In genomic region chr22:21014202-21015050, GRCh38 we compare ENCODE assay signal across 8 cellular contexts. TPM values are rescaled to one million over a fixed set of nuclear protein-coding genes. Genes with fewer than 3 reads are reported as not detected.
A peak's percentile ranks its signal among the peaks of the same experiment; 100 is the strongest.
DNase-seq lines count a peak whose midpoint lies in the region; ATAC-seq and TF ChIP-seq lines count a peak whose summit lies in the region.

No MANE protein-coding gene starts in this region.

- H3K9me3 ChIP-seq in ectodermal cell (ENCODE audit: control insufficient read depth, low read length) (no peaks in the 10 kb centered on the region), lung (ENCODE audit: control insufficient read depth in 2 of 2, insufficient read depth in 1 of 2, low read length in 1 of 2) (no peaks in the 10 kb centered on the region)

- peak overlapping the region; percentile 93 for H3K27ac ChIP-seq in ectodermal cell (ENCODE audit: insufficient read depth, low read depth, low read length, poor library complexity, severe bottlenecking)
- H3K27ac ChIP-seq in lung (ENCODE audit: low read depth in 1 of 2, low read length in 1 of 2) = peak overlapping the region in 1 of 2 donors; percentile 81

- H3K4me3 Mint-ChIP-seq in activated CD8-positive, alpha-beta T cell treated with anti-CD3 and anti-CD28 coated beads, Interleukin-2, amount 10 ng/mL, durations not matched to agents 7 days and 5 days = peak overlapping the region; percentile 69

- CTCF ChIA-PET in activated CD8-positive, alpha-beta T cell treated with anti-CD3 and anti-CD28 coated beads, Interleukin-2, amount 10 ng/mL, durations not matched to agents 7 days and 5 days (lab: Charles Lee) = no interaction called here

- H3K36me3 ChIP-seq in ectodermal cell (ENCODE audit: control insufficient read depth, insufficient read depth, low read length) = no peaks in the 10 kb centered on the region
- H3K36me3 ChIP-seq in lung (ENCODE audit: control insufficient read depth in 2 of 2, insufficient read depth in 2 of 2, low read length in 2 of 2) = no peaks in the 10 kb centered on the region

- H3K27me3 ChIP-seq in ectodermal cell (ENCODE audit: control insufficient read depth, insufficient read depth, low read length, poor library complexity, severe bottlenecking) = no peaks in the 10 kb centered on the region
- no peaks in the 10 kb centered on the region for H3K27me3 ChIP-seq in lung (ENCODE audit: control insufficient read depth, insufficient read depth)

- H3K4me3 ChIP-seq in AG09309 (ENCODE audit: control insufficient read depth, low read depth, low read length) = peak overlapping the region; percentile 56
- H3K4me3 ChIP-seq in ectodermal cell (ENCODE audit: insufficient read depth, low read depth, low read length) = peak overlapping the region; percentile 69
- peak overlapping the region; percentile 37 for H3K4me3 ChIP-seq in lung

- ATAC-seq in HG03520 (IDR thresholded peaks at IDR 0.05; ENCODE audit: unreplicated experiment) = peak; percentile 80
- peak; percentile 94 for ATAC-seq in activated CD8-positive, alpha-beta T cell treated with anti-CD3 and anti-CD28 coated beads, Interleukin-2, amount 10 ng/mL, durations not matched to agents 7 days and 5 days
- ATAC-seq in lung (ENCODE audit: insufficient read depth, low FRiP score) = peak; percentile 76

- peak overlapping the region; percentile 51 for H3K27ac Mint-ChIP-seq in activated CD8-positive, alpha-beta T cell treated with anti-CD3 and anti-CD28 coated beads, Interleukin-2, amount 10 ng/mL, durations not matched to agents 7 days and 5 days

- peak; percentile 46 for DNase-seq in AG09309 (ENCODE audit: low read depth)
- peak; percentile 94 for DNase-seq in GM19238 (ENCODE audit: insufficient read length, low spot score)
- peak; percentile 97 for DNase-seq in NCI-H748 (lab: John Stamatoyannopoulos, UW; ENCODE audit: unreplicated experiment)
- DNase-seq in activated CD8-positive, alpha-beta T cell treated with anti-CD3 and anti-CD28 coated beads, Interleukin-2, amount 10 ng/mL, durations not matched to agents 7 days and 5 days = peak; percentile 92
- DNase-seq in lung (ENCODE audit: low spot score) = peak; percentile 84
- peak; percentile 42 to 66 (median 64) for DNase-seq in stimulated activated CD4-positive, alpha-beta T cell treated with anti-CD3 and anti-CD28 coated beads, TNF-alpha, amount 100 ng/mL, for 1 hour (ENCODE audit: low read depth in 3 of 3, low spot score in 1 of 3)

- H3K9me3 Mint-ChIP-seq in activated CD8-positive, alpha-beta T cell treated with anti-CD3 and anti-CD28 coated beads, Interleukin-2, amount 10 ng/mL, durations not matched to agents 7 days and 5 days (ENCODE audit: insufficient read depth) = no peaks in the 10 kb centered on the region

- POLR2A ChIA-PET in activated CD8-positive, alpha-beta T cell treated with anti-CD3 and anti-CD28 coated beads, Interleukin-2, amount 10 ng/mL, durations not matched to agents 7 days and 5 days (lab: Charles Lee) = interaction anchor here (0.8 kb wide), 1 partner anchor 12 kb away, joined by 3 read pairs; the partner anchor contains the start of gene THAP7

- WGBS in ectodermal cell, 2 experiments = 4% methylated on average over 44 of the region's 44 CpGs
- 1 to 2% methylated on average over 44 of the region's 44 CpGs for WGBS in lung, 2 donors

- no peaks in the 10 kb centered on the region for H3K36me3 Mint-ChIP-seq in activated CD8-positive, alpha-beta T cell treated with anti-CD3 and anti-CD28 coated beads, Interleukin-2, amount 10 ng/mL, durations not matched to agents 7 days and 5 days (ENCODE audit: low read depth)

- H3K4me1 ChIP-seq in ectodermal cell (ENCODE audit: control insufficient read depth, insufficient read depth, low read length) (peaks cover 29% of the 10 kb centered on the region), lung (ENCODE audit: control insufficient read depth in 2 of 2, insufficient read depth in 2 of 2, low read length in 2 of 2) (peaks cover 2 to 10% of the 10 kb centered on the region in 2 donors)

- peaks cover 19% of the 10 kb centered on the region for H3K4me1 Mint-ChIP-seq in activated CD8-positive, alpha-beta T cell treated with anti-CD3 and anti-CD28 coated beads, Interleukin-2, amount 10 ng/mL, durations not matched to agents 7 days and 5 days (ENCODE audit: low read depth)

- TF ChIP-seq CTCF in AG09309 (IDR thresholded peaks at IDR 0.05; ENCODE audit: control insufficient read depth, insufficient read depth, low read depth, low read length, missing control alignments) (no peak), lung (IDR thresholded peaks at IDR 0.05; ENCODE audit: control extremely low read depth, extremely low read depth) (no peak)

- peaks cover 9% of the 10 kb centered on the region for H3K27me3 Mint-ChIP-seq in activated CD8-positive, alpha-beta T cell treated with anti-CD3 and anti-CD28 coated beads, Interleukin-2, amount 10 ng/mL, durations not matched to agents 7 days and 5 days (ENCODE audit: low read depth)

RNA-seq across cellular contexts. Expression of gene P2RX6, which starts 0.5 kb away (rescaled TPM):
- under 1 TPM; 0.50 to 0.63 TPM for total RNA-seq in activated CD8-positive, alpha-beta T cell treated with anti-CD3 and anti-CD28 coated beads, Interleukin-2, amount 10 ng/mL, durations not matched to agents 7 days and 5 days
- polyA plus RNA-seq in ectodermal cell (2013, experiment 1 of 4) = 2.6 TPM
- polyA plus RNA-seq in ectodermal cell (2013, experiment 2 of 4) = 2.1 TPM
- polyA plus RNA-seq in ectodermal cell (2013, experiment 3 of 4) = 1.9 TPM
- 2.6 TPM for polyA plus RNA-seq in ectodermal cell (2013, experiment 4 of 4)
- total RNA-seq in lung = 1 to 10 TPM; 1.1 to 2.2 TPM
- under 1 TPM; 0.21 to 0.79 TPM for polyA plus RNA-seq in lung

RNA-seq across cellular contexts. Expression of gene THAP7, which starts 12.5 kb away (rescaled TPM):
- 10 to 100 TPM; 31.7 to 32.0 TPM for total RNA-seq in activated CD8-positive, alpha-beta T cell treated with anti-CD3 and anti-CD28 coated beads, Interleukin-2, amount 10 ng/mL, durations not matched to agents 7 days and 5 days
- polyA plus RNA-seq in ectodermal cell (2013, experiment 1 of 4) = 31.1 TPM
- 38.6 TPM for polyA plus RNA-seq in ectodermal cell (2013, experiment 2 of 4)
- polyA plus RNA-seq in ectodermal cell (2013, experiment 3 of 4) = 27.1 TPM
- 31.5 TPM for polyA plus RNA-seq in ectodermal cell (2013, experiment 4 of 4)
- 10 to 100 TPM; 20.4 to 28.1 TPM for total RNA-seq in lung
- polyA plus RNA-seq in lung = 10 to 100 TPM; 27.1 to 61.3 TPM

RNA-seq across cellular contexts. Expression of gene SLC7A4, which starts 17.9 kb away (rescaled TPM):
- under 1 TPM; 0.16 to 0.21 TPM for total RNA-seq in activated CD8-positive, alpha-beta T cell treated with anti-CD3 and anti-CD28 coated beads, Interleukin-2, amount 10 ng/mL, durations not matched to agents 7 days and 5 days
- 0.28 TPM for polyA plus RNA-seq in ectodermal cell (2013, experiment 1 of 4)
- 0.43 TPM for polyA plus RNA-seq in ectodermal cell (2013, experiment 2 of 4)
- not detected for polyA plus RNA-seq in ectodermal cell (2013, experiment 3 of 4)
- polyA plus RNA-seq in ectodermal cell (2013, experiment 4 of 4) = 0.45 TPM
- total RNA-seq in lung = 1 to 10 TPM in 1 of 2 donors, under 1 TPM in 1; 0.63 to 1.1 TPM
- under 1 TPM; 0.18 to 0.96 TPM for polyA plus RNA-seq in lung

RNA-seq across cellular contexts. Expression of gene LRRC74B, which starts 31.3 kb away (rescaled TPM):
- not detected for total RNA-seq in activated CD8-positive, alpha-beta T cell treated with anti-CD3 and anti-CD28 coated beads, Interleukin-2, amount 10 ng/mL, durations not matched to agents 7 days and 5 days
- polyA plus RNA-seq in ectodermal cell (2013, experiment 1 of 4) = not detected
- not detected for polyA plus RNA-seq in ectodermal cell (2013, experiment 2 of 4)
- not detected for polyA plus RNA-seq in ectodermal cell (2013, experiment 3 of 4)
- not detected for polyA plus RNA-seq in ectodermal cell (2013, experiment 4 of 4)
- total RNA-seq in lung = 1 to 10 TPM in 1 of 2 donors, under 1 TPM in 1; 0.97 to 9.0 TPM
- polyA plus RNA-seq in lung = 1 to 10 TPM; 1.9 to 2.7 TPM

RNA-seq across cellular contexts. Expression of gene LZTR1, which starts 32.3 kb away (rescaled TPM):
- 10 to 100 TPM; 56.2 to 58.0 TPM for total RNA-seq in activated CD8-positive, alpha-beta T cell treated with anti-CD3 and anti-CD28 coated beads, Interleukin-2, amount 10 ng/mL, durations not matched to agents 7 days and 5 days
- polyA plus RNA-seq in ectodermal cell (2013, experiment 1 of 4) = 54.3 TPM
- polyA plus RNA-seq in ectodermal cell (2013, experiment 2 of 4) = 56.9 TPM
- 33.7 TPM for polyA plus RNA-seq in ectodermal cell (2013, experiment 3 of 4)
- 37.1 TPM for polyA plus RNA-seq in ectodermal cell (2013, experiment 4 of 4)
- total RNA-seq in lung = 10 to 100 TPM; 51.9 to 64.9 TPM
- 10 to 100 TPM; 33.8 to 37.9 TPM for polyA plus RNA-seq in lung

Comparison
In these comparisons a context has a peak if more than half of its experiments do, and no peak if none do; other contexts are left out.
1. DNase-seq: peak in every context shown above with its lines; median percentile 97 in NCI-H748; 94 in GM19238; 92 in activated CD8-positive, alpha-beta T cell treated with anti-CD3 and anti-CD28 coated beads, Interleukin-2, amount 10 ng/mL, durations not matched to agents 7 days and 5 days; 84 in lung; 64 in stimulated activated CD4-positive, alpha-beta T cell treated with anti-CD3 and anti-CD28 coated beads, TNF-alpha, amount 100 ng/mL, for 1 hour; 46 in AG09309.